ENCODE assay signal across 8 cellular contexts in the genomic region with DNA sequence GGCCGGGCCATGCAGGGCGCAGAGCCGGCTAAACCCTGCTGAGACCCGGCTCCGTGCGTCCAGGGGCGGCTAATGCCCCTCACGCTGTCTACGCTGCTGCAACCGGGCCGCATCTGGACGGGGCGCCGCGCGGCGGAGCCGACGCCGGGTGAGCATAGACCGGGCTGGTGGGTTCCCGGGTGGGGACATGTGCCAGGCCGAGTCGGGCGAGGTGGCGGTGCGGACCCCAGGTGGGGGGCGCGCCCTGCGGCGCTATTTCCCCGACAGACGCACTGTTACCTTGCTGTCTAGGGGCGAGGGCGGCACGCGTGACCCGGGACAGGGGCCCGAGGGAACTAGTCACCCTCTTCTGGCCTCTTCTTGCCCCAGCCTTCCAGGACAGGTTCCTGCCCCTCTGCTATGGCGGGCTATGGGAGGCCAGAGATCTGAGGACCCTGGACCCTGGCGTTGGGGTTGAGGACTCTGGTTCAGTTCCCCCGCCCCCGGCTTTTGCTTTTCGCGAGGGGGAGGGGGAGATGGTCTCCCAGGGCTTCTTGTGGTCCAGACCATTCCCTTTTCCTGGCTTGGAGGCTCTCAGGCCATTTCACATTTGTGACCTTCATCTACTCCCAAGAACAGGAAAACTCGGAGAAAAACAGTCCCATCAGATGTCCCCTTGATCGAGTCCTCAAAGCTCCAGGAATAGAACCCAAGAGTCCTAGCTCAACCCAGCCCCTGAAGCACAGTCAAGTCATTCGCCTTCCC. TPM values are rescaled to one million over a fixed set of nuclear protein-coding genes. Genes with fewer than 3 reads are reported as not detected.
DNase-seq lines count a peak whose midpoint lies in the region; ATAC-seq, FAIRE-seq and TF ChIP-seq lines count a peak whose summit lies in the region.

No MANE protein-coding gene starts in this region.

- no peak for TF ChIP-seq POLR2A in esophagus muscularis mucosa (IDR thresholded peaks at IDR 0.05; ENCODE audit: low read depth)

- POLR2A ChIA-PET in SK-N-SH (lab: Yijun Ruan, JAX) = interaction anchor here (1.0 to 1.3 kb wide), 2 partner anchors 21 to 30 kb away, joined by 3 to 4 read pairs; a partner anchor contains a TSS

- TF ChIP-seq CTCF in SK-N-SH (IDR thresholded peaks at IDR 0.05) (no peak), esophagus muscularis mucosa (IDR thresholded peaks at IDR 0.05) (no peak), omental fat pad (IDR thresholded peaks at IDR 0.05) (no peak)

- peak overlapping the region; percentile 99 for H3K4me2 ChIP-seq in SK-N-SH

- DNase-seq in SK-N-SH = peak; percentile 69
- no peak for DNase-seq in esophagus muscularis mucosa (ENCODE audit: extremely low spot score)
- no peak for DNase-seq in omental fat pad (ENCODE audit: low spot score)
- no peak for DNase-seq in RCC 7860 (ENCODE audit: low spot score)
- DNase-seq in germinal center (ENCODE audit: low spot score) = no peak

- H3K79me2 ChIP-seq in SK-N-SH (ENCODE audit: insufficient read depth) = peaks cover 19% of the 10 kb centered on the region; the same call in 1 of the 2 replicates

- H3K9ac ChIP-seq in SK-N-SH = peak overlapping the region; percentile 64

- H3K4me3 ChIP-seq in SK-N-SH (ENCODE audit: low read depth in 2 of 2, low read length in 1 of 2) = peak overlapping the region; percentile 73 to 89
- H3K4me3 ChIP-seq in esophagus muscularis mucosa = peak overlapping the region; percentile 77 to 97 (median 90)

- intact Hi-C loops in esophagus muscularis mucosa (cut with DNase I) = no loop called here

- H2AFZ ChIP-seq in SK-N-SH (ENCODE audit: low read depth) = peak overlapping the region; percentile 85; the same call in 1 of the 2 replicates

- H3K27me3 ChIP-seq in SK-N-SH (ENCODE audit: insufficient read depth) (no peaks in the 10 kb centered on the region), esophagus muscularis mucosa (no peaks in the 10 kb centered on the region)

- H3K9me3 ChIP-seq in SK-N-SH (no peaks in the 10 kb centered on the region), esophagus muscularis mucosa (no peaks in the 10 kb centered on the region)

- CTCF ChIA-PET in SK-N-SH (lab: Yijun Ruan, JAX) = interaction anchor here (0.6 to 2.1 kb wide), 46 partner anchors 9 to 361 kb away, joined by 3 to 80 read pairs (median 4); a partner anchor contains a TSS

- peaks cover 15% of the 10 kb centered on the region for H3F3A ChIP-seq in SK-N-SH (replicated peaks; ENCODE audit: insufficient read depth)

- no peak for TF ChIP-seq EP300 in SK-N-SH (IDR thresholded peaks at IDR 0.05; ENCODE audit: borderline replicate concordance in 1 of 2, low read depth in 1 of 2, low read length in 1 of 2)
- no peak for TF ChIP-seq EP300 in esophagus muscularis mucosa (IDR thresholded peaks at IDR 0.05)

- H4K20me1 ChIP-seq in SK-N-SH (ENCODE audit: insufficient read depth) = 0 out of 2 replicates have a peak, but pooled peaks cover 3% of the 10 kb centered on the region

- no peaks in the 10 kb centered on the region for H3K9me2 ChIP-seq in SK-N-SH

- H3K36me3 ChIP-seq in SK-N-SH (replicated peaks in 1 of 2; ENCODE audit: control insufficient read depth in 1 of 2, insufficient read depth in 2 of 2, low read length in 1 of 2) (peaks cover 22 to 24% of the 10 kb centered on the region in 2 experiments), esophagus muscularis mucosa (peaks cover 31 to 40% (median 37%) of the 10 kb centered on the region in 4 donors)

- peaks cover 0 to 6% of the 10 kb centered on the region in 2 experiments; a peak in 1 of 4 replicates for H3K4me1 ChIP-seq in SK-N-SH (ENCODE audit: control insufficient read depth in 1 of 2, insufficient read depth in 2 of 2, low read depth in 1 of 2, low read length in 1 of 2)
- H3K4me1 ChIP-seq in esophagus muscularis mucosa = peaks cover 4 to 26% (median 20%) of the 10 kb centered on the region in 4 donors

- WGBS in SK-N-SH (ENCODE audit: low lambda C conversion rate) = 0% methylated on average over 8 of the region's 48 CpGs
- WGBS in esophagus muscularis mucosa = 2% methylated on average over 7 of the region's 48 CpGs

- ATAC-seq in GM18517 (IDR thresholded peaks at IDR 0.05; ENCODE audit: unreplicated experiment) (peak; percentile 31), HG02884 (IDR thresholded peaks at IDR 0.05; ENCODE audit: unreplicated experiment) (peak; percentile 28), omental fat pad (ENCODE audit: low FRiP score) (peak; percentile 13), HG03469 (IDR thresholded peaks at IDR 0.05; ENCODE audit: unreplicated experiment) (no peak)

- FAIRE-seq in RCC 7860 (lab: Jason Lieb, UNC) = no peak

- H3K27ac ChIP-seq in SK-N-SH (ENCODE audit: low read depth in 2 of 2, low read length in 1 of 2) = peak overlapping the region; percentile 20 to 44; a peak in 3 of 4 replicates
- peak overlapping the region; percentile 80 to 87 (median 85) for H3K27ac ChIP-seq in esophagus muscularis mucosa (replicated peaks in 1 of 4)

- no peak for TF ChIP-seq RAD21 in SK-N-SH (IDR thresholded peaks at IDR 0.05; ENCODE audit: low read length)

TF ChIP-seq in SK-N-SH, 30 proteins besides CTCF, POLR2A, EP300 and RAD21:
- TF ChIP-seq MXI1 (IDR thresholded peaks at IDR 0.05; ENCODE audit: low read depth, low read length) = peak; percentile 20; the same call in 1 of the 2 replicates
- TF ChIP-seq GATA2 (CRISPR knock-in tag; IDR thresholded peaks at IDR 0.05) = no peak
- TF ChIP-seq NRF1 (IDR thresholded peaks at IDR 0.05; ENCODE audit: low read depth, low read length) = no peak
- no peak for TF ChIP-seq RXRA (IDR thresholded peaks at IDR 0.05; ENCODE audit: borderline replicate concordance, low read depth)
TF ChIP-seq in SK-N-SH: peak in this region for 1.

RNA-seq across cellular contexts. Expression of a gene that starts 0.5 kb away (rescaled TPM):
- 17.9 and 24.1 TPM in 2 replicates for polyA plus RNA-seq in SK-N-SH (2012; rRNA removed)
- polyA plus RNA-seq in SK-N-SH (2012; cell fraction: cytosol; rRNA removed) = 10.2 and 15.9 TPM in 2 replicates
- polyA plus RNA-seq in SK-N-SH (2012; cell fraction: nucleus; rRNA removed) = 31.8 and 41.7 TPM in 2 replicates
- total RNA-seq in esophagus muscularis mucosa (10 to 100 TPM; 15.8 to 35.6 (median 25.5) TPM), omental fat pad (10 to 100 TPM; 13.2 to 25.4 (median 16.1) TPM)

RNA-seq across cellular contexts. Expression of a gene that starts 18.2 kb away (rescaled TPM):
- 54.7 and 57.2 TPM in 2 replicates for polyA plus RNA-seq in SK-N-SH (2012; rRNA removed)
- 28.0 and 36.9 TPM in 2 replicates for polyA plus RNA-seq in SK-N-SH (2012; cell fraction: cytosol; rRNA removed)
- polyA plus RNA-seq in SK-N-SH (2012; cell fraction: nucleus; rRNA removed) = 152 and 171 TPM in 2 replicates
- total RNA-seq in esophagus muscularis mucosa = 10 to 100 TPM; 23.3 to 37.6 (median 30.1) TPM
- 10 to 100 TPM; 30.6 to 34.7 (median 32.8) TPM for total RNA-seq in omental fat pad

RNA-seq across cellular contexts. Expression of a gene that starts 18.6 kb away (rescaled TPM):
- 18.8 and 23.3 TPM in 2 replicates for polyA plus RNA-seq in SK-N-SH (2012; rRNA removed)
- 10.6 and 17.0 TPM in 2 replicates for polyA plus RNA-seq in SK-N-SH (2012; cell fraction: cytosol; rRNA removed)
- polyA plus RNA-seq in SK-N-SH (2012; cell fraction: nucleus; rRNA removed) = 29.9 and 31.3 TPM in 2 replicates
- 10 to 100 TPM in 1 of 4 donors, 1 to 10 TPM in 3; 5.4 to 13.2 (median 9.5) TPM for total RNA-seq in esophagus muscularis mucosa
- total RNA-seq in omental fat pad = 10 to 100 TPM in 2 of 4 donors, 1 to 10 TPM in 2; 9.1 to 10.3 (median 9.9) TPM

RNA-seq across cellular contexts. Expression of a gene that starts 30.3 kb away (rescaled TPM):
- 58.9 and 61.5 TPM in 2 replicates for polyA plus RNA-seq in SK-N-SH (2012; rRNA removed)
- polyA plus RNA-seq in SK-N-SH (2012; cell fraction: cytosol; rRNA removed) = 45.3 and 50.0 TPM in 2 replicates
- 85.0 and 87.0 TPM in 2 replicates for polyA plus RNA-seq in SK-N-SH (2012; cell fraction: nucleus; rRNA removed)
- total RNA-seq in esophagus muscularis mucosa = 10 to 100 TPM; 25.3 to 36.8 (median 28.3) TPM
- total RNA-seq in omental fat pad = 10 to 100 TPM; 19.8 to 26.0 (median 23.8) TPM
